Comparison of ENCODE assay signal across 8 cellular contexts in the genomic region with DNA sequence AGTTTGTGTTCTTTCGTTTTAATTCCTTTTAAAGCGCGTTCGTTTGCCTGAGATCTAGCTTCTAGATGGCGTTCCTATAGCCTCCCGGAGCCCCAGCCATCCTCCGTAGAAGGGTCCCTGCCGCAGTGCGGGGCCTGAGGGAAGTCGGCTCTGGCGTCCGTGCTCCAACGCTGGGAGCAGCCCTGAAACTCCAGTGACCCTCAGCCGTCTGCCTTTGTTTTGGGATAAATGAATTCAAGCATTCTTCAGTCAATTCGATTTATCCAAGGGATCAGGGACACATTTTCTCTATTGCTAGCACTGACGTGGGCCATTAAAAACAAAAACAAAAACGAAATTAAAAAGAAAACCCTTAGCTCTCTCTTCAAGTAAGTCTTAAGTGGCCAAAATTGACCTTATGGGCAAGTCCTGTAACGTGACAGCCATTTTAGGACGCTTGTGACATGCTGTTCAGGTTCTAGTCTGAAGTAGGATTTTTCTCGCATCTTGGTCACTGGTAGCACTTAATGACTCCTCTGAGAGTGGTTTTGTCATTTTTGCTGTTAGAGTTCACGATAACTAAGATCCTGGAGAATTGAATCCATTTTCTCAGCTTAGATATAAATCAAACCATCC. TPM values are rescaled to one million over a fixed set of nuclear protein-coding genes. Genes with fewer than 3 reads are reported as not detected.
DNase-seq lines count a peak whose midpoint lies in the region; ATAC-seq and TF ChIP-seq lines count a peak whose summit lies in the region.

No MANE protein-coding gene starts in this region.

- peak overlapping the region; percentile 98 for H3K4me3 Mint-ChIP-seq in activated naive CD8-positive, alpha-beta T cell

- peak overlapping the region; percentile 68 for H3K9ac ChIP-seq in KMS-11

- H3K4me1 Mint-ChIP-seq in activated naive CD8-positive, alpha-beta T cell (ENCODE audit: low read depth), result peaks cover 35% of the 10 kb centered on the region

- H3K27ac ChIP-seq in KMS-11 (peak overlapping the region; percentile 54), right atrium auricular region (peak overlapping the region; percentile 92 to 94)

- peaks cover 5% of the 10 kb centered on the region for H3K36me3 Mint-ChIP-seq in activated naive CD8-positive, alpha-beta T cell

- peak overlapping the region; percentile 77 for H3K4me2 ChIP-seq in KMS-11

- no peaks in the 10 kb centered on the region for H3K9me3 ChIP-seq in right atrium auricular region

- H3K27me3 Mint-ChIP-seq in activated naive CD8-positive, alpha-beta T cell, result no peaks in the 10 kb centered on the region

- H3K36me3 ChIP-seq in KMS-11 (ENCODE audit: insufficient read depth), result peaks cover 6% of the 10 kb centered on the region; the same call in 1 of the 2 replicates
- H3K36me3 ChIP-seq in right atrium auricular region, result no peaks in the 10 kb centered on the region

- TF ChIP-seq CTCF in KMS-11 (conservative IDR thresholded peaks at IDR 0.05; ENCODE audit: low read depth, low read length), result no peak
- no peak for TF ChIP-seq CTCF in right atrium auricular region (IDR thresholded peaks at IDR 0.05)

- peak; percentile 19 for DNase-seq in NOMO-1 treated with DMSO at 0.1 percent for 48 hours (lab: John Stamatoyannopoulos, UW; ENCODE audit: unreplicated experiment)
- DNase-seq in NOMO-1 treated with dmso at 0.1 percent for 144 hours (lab: John Stamatoyannopoulos, UW; ENCODE audit: unreplicated experiment), result no peak
- DNase-seq in right atrium auricular region (ENCODE audit: low spot score), result no peak
- peak; percentile 2 for DNase-seq in skeletal muscle cell (ENCODE audit: low read depth)
- no peak for DNase-seq in ACHN

- H3K4me3 ChIP-seq in KMS-11 (IDR thresholded peaks at IDR 0.05; ENCODE audit: insufficient read depth, low read depth, low read length) (peak overlapping the region; percentile 76), right atrium auricular region (peak overlapping the region; percentile 54 to 86), skeletal muscle cell (ENCODE audit: low read depth, low read length) (peak overlapping the region; percentile 71)

- peaks cover 40% of the 10 kb centered on the region for H3K79me2 ChIP-seq in KMS-11 (ENCODE audit: insufficient read depth, low read depth)

- H3K27me3 ChIP-seq in KMS-11 (ENCODE audit: insufficient read depth, low read depth) (no peaks in the 10 kb centered on the region), right atrium auricular region (no peaks in the 10 kb centered on the region)

- H3K27ac Mint-ChIP-seq in activated naive CD8-positive, alpha-beta T cell, result peak overlapping the region; percentile 98

- no peaks in the 10 kb centered on the region for H3K9me3 Mint-ChIP-seq in activated naive CD8-positive, alpha-beta T cell (ENCODE audit: low read depth)

- H4K20me1 ChIP-seq in KMS-11 (ENCODE audit: insufficient read depth), result no peaks in the 10 kb centered on the region

- peak; percentile 28 for ATAC-seq in GM21825 (IDR thresholded peaks at IDR 0.05; ENCODE audit: unreplicated experiment)

- H3K4me1 ChIP-seq in KMS-11 (ENCODE audit: low read depth, poor library complexity, severe bottlenecking), result peaks cover 39% of the 10 kb centered on the region
- peaks cover 0 to 23% of the 10 kb centered on the region in 2 donors for H3K4me1 ChIP-seq in right atrium auricular region

- in situ Hi-C loops in ACHN (cut with HindIII; ENCODE audit: low pct_ligation_motif_present, low pct_unique_long_range_greater_than_20kb, low sequenced_read_pairs), result no loop called here

- H2AFZ ChIP-seq in KMS-11 (ENCODE audit: low read depth), result peak overlapping the region; percentile 92

RNA-seq across cellular contexts. Expression of a gene that starts 0.8 kb away (rescaled TPM):
- 10 to 100 TPM; 18.4 TPM for total RNA-seq in right atrium auricular region

Comparison
In these comparisons a context has a peak if more than half of its experiments do, and no peak if none do; other contexts are left out.
1. DNase-seq: peak in NOMO-1 treated with DMSO at 0.1 percent for 48 hours (single experiment) and skeletal muscle cell (single experiment); none in NOMO-1 treated with dmso at 0.1 percent for 144 hours (single experiment), right atrium auricular region (single experiment) and ACHN (single experiment).
2. Peak in every context shown above with its lines, with median percentiles within 50 percentile points of each other: H3K4me3 ChIP-seq.